Comparison of ENCODE assay signal across 8 cellular contexts in the genomic region with DNA sequence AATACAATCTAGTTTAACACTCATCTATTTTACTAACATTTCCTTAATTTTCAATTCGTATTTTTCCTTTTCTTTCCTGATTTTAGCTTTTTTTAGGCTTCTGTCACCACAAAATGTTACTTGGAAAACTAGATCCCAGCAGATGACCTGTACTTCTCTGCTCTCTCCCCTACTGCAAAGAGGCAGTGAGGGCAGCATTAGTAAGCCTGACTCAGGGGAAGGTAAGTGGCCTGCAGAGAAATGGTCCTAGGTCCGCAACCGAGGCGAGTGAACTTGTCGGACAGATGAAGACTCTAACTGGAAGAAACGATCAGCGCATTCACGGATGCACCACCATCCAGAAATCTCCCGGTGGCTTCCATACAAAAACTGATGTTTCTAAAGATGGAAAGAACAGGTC. TPM values are rescaled to one million over a fixed set of nuclear protein-coding genes. Genes with fewer than 3 reads are reported as not detected.
A peak's percentile ranks its signal among the peaks of the same experiment; 100 is the strongest.
DNase-seq lines count a peak whose midpoint lies in the region; ATAC-seq, FAIRE-seq and TF ChIP-seq lines count a peak whose summit lies in the region.

No MANE protein-coding gene starts in this region.

- H3K36me3 ChIP-seq in skeletal muscle satellite cell (ENCODE audit: insufficient read depth, low read length) = peaks cover 47% of the 10 kb centered on the region
- H3K36me3 ChIP-seq in kidney (ENCODE audit: control insufficient read depth in 1 of 2, insufficient read depth in 2 of 2, low read length in 2 of 2) = peaks cover 26 to 42% of the 10 kb centered on the region in 2 donors

- no peak for FAIRE-seq in kidney (lab: Jason Lieb, UNC)

- intact Hi-C loops in kidney (cut with DNase I) = no loop called here

- TF ChIP-seq CTCF in fibroblast of mammary gland (conservative IDR thresholded peaks at IDR 0.05; ENCODE audit: control insufficient read depth, insufficient read depth, low read depth, low read length) (no peak), kidney (IDR thresholded peaks at IDR 0.05; ENCODE audit: borderline replicate concordance, extremely low read depth, insufficient read depth) (no peak)

- H3K36me3 Mint-ChIP-seq in T-helper 17 cell (ENCODE audit: low read depth) = peaks cover 8% of the 10 kb centered on the region

- H3K4me3 ChIP-seq in fibroblast of mammary gland (ENCODE audit: control insufficient read depth, low read depth, low read length) (no peak overlapping the region), skeletal muscle satellite cell (ENCODE audit: low read length) (peak overlapping the region; percentile 48), kidney (ENCODE audit: low read length in 2 of 2) (no peak overlapping the region)

- H3K4me2 ChIP-seq in skeletal muscle satellite cell (ENCODE audit: low read length) = peak overlapping the region; percentile 76

- DNase-seq in ELR (ENCODE audit: low read depth) = peak; percentile 82
- no peak for DNase-seq in T-helper 17 cell
- DNase-seq in fibroblast of mammary gland (ENCODE audit: low read depth) = peak; percentile 82
- DNase-seq in dedifferentiated amniotic fluid mesenchymal stem cell (ENCODE audit: extremely low spot score) = no peak
- no peak for DNase-seq in SIG-M5 treated with dmso at 0.1 percent for 504 hours (lab: John Stamatoyannopoulos, UW; ENCODE audit: unreplicated experiment)
- no peak for DNase-seq in kidney

- H3K4me3 Mint-ChIP-seq in T-helper 17 cell = no peak overlapping the region

- peak overlapping the region; percentile 100 for H3K27ac Mint-ChIP-seq in T-helper 17 cell

- H3K9me3 ChIP-seq in T-helper 17 cell (ENCODE audit: control insufficient read depth, low read length, poor library complexity, severe bottlenecking) (no peaks in the 10 kb centered on the region), skeletal muscle satellite cell (replicated peaks; ENCODE audit: low read length) (no peaks in the 10 kb centered on the region), kidney (ENCODE audit: control insufficient read depth in 1 of 2, low read length in 2 of 2) (no peaks in the 10 kb centered on the region)

- no peaks in the 10 kb centered on the region for H3K27me3 Mint-ChIP-seq in T-helper 17 cell

- peak overlapping the region; percentile 91 for H3K9ac ChIP-seq in skeletal muscle satellite cell (ENCODE audit: low read depth, low read length)
- no peak overlapping the region for H3K9ac ChIP-seq in kidney (ENCODE audit: low read length in 2 of 2)

- peaks cover 56% of the 10 kb centered on the region for H3K4me1 ChIP-seq in skeletal muscle satellite cell (ENCODE audit: control insufficient read depth, insufficient read depth, low read length)
- H3K4me1 ChIP-seq in kidney (ENCODE audit: control insufficient read depth in 1 of 2, insufficient read depth in 1 of 2, low read depth in 1 of 2, low read length in 2 of 2) = peaks cover 18 to 20% of the 10 kb centered on the region in 2 donors

- H3K4me1 Mint-ChIP-seq in T-helper 17 cell = peaks cover 42% of the 10 kb centered on the region

- ATAC-seq in T-helper 17 cell = no peak
- ATAC-seq in GM21786 (IDR thresholded peaks at IDR 0.05; ENCODE audit: unreplicated experiment) = no peak

- peak overlapping the region in 1 of 2 donors; percentile 71 for H3K27ac ChIP-seq in kidney (ENCODE audit: low read depth in 2 of 2, low read length in 2 of 2)

- no peaks in the 10 kb centered on the region for H3K27me3 ChIP-seq in skeletal muscle satellite cell (ENCODE audit: control insufficient read depth, insufficient read depth, low read length)

RNA-seq across cellular contexts. Expression of gene TMEM43, which starts 20.4 kb away (rescaled TPM):
- total RNA-seq in T-helper 17 cell = 10 to 100 TPM; 45.6 to 51.4 TPM
- total RNA-seq in skeletal muscle satellite cell (2012; rRNA removed) = 88.0 and 97.6 TPM in 2 replicates
- 86.5 TPM for total RNA-seq in kidney
- polyA plus RNA-seq in kidney (ENCODE audit: insufficient read depth, low read depth, low replicate concordance) = 27.6 TPM

RNA-seq across cellular contexts. Expression of gene CHCHD4, which starts 20.6 kb away (rescaled TPM):
- total RNA-seq in T-helper 17 cell = 1 to 10 TPM; 2.7 to 3.6 TPM
- 20.3 and 21.6 TPM in 2 replicates for total RNA-seq in skeletal muscle satellite cell (2012; rRNA removed)
- 12.8 TPM for total RNA-seq in kidney
- polyA plus RNA-seq in kidney (ENCODE audit: insufficient read depth, low read depth, low replicate concordance) = 33.6 TPM

RNA-seq across cellular contexts. Expression of gene XPC, which starts 33.2 kb away (rescaled TPM):
- total RNA-seq in T-helper 17 cell (10 to 100 TPM; 65.0 to 76.4 TPM), kidney (44.4 TPM)
- total RNA-seq in skeletal muscle satellite cell (2012; rRNA removed) = 19.9 and 31.9 TPM in 2 replicates
- 15.9 TPM for polyA plus RNA-seq in kidney (ENCODE audit: insufficient read depth, low read depth, low replicate concordance)

RNA-seq across cellular contexts. Expression of gene LSM3, which starts 33.4 kb away (rescaled TPM):
- 1 to 10 TPM; 5.5 to 6.3 TPM for total RNA-seq in T-helper 17 cell
- total RNA-seq in skeletal muscle satellite cell (2012; rRNA removed) = 9.4 and 10.6 TPM in 2 replicates
- 11.9 TPM for total RNA-seq in kidney
- 30.2 TPM for polyA plus RNA-seq in kidney (ENCODE audit: insufficient read depth, low read depth, low replicate concordance)

Comparison
In these comparisons a context has a peak if more than half of its experiments do, and no peak if none do; other contexts are left out.
1. DNase-seq: peak in ELR (single experiment) and fibroblast of mammary gland (single experiment); none in T-helper 17 cell (0 of 3), dedifferentiated amniotic fluid mesenchymal stem cell (single experiment), SIG-M5 treated with dmso at 0.1 percent for 504 hours (single experiment) and kidney (single experiment).